16 cellular contexts compared by ENCODE assay signal in the genomic region with DNA sequence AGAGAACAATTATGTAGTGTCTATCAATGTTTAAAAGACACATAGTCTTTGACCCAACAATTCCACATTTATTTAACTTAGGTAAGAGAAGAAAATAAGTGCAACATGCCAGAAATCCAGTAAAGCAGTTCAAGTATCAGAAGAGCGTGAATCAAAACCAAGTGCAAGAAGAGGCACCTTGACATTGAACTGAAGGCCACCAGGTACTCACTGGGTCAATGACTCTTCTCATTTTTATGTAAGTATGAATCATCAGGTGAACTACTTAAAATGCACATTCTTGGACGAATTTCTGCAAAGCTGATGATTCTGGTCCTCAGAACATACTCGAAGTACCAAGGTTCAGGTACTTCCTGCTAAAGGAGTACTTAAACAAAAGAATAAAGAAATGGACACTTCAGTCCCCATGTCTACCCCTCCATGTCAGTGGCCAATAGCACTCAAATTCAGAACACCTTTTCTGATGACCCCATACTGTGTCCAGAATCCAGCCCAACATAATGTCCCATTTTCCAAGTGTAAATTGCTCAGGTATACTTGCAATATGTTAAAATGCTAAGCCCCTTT.
DNase-seq lines count a peak whose midpoint lies in the region; ATAC-seq, FAIRE-seq and TF ChIP-seq lines count a peak whose summit lies in the region.
"Had no signal": no experiment of that assay in that cellular context is flagged by ENCODE, and none has a peak within 500 bp of the region (broad histone marks: within the 10 kb centered on the region; RNA-seq: fewer than 3 reads in every experiment).

No MANE protein-coding gene starts in this region.

- H3K4me3 ChIP-seq in bronchial epithelial cell (ENCODE audit: low read depth, low read length) (no peak overlapping the region), left lung (no peak overlapping the region), mesendoderm (ENCODE audit: low read length) (no peak overlapping the region), breast epithelium (no peak overlapping the region), vagina (no peak overlapping the region)
- H3K4me3 ChIP-seq: HAP-1 had no signal

- peak; percentile 78 for ATAC-seq in left lung
- ATAC-seq in HG02610 (IDR thresholded peaks at IDR 0.05; ENCODE audit: unreplicated experiment): no peak

- no peaks in the 10 kb centered on the region for H3K79me2 ChIP-seq in mesendoderm (ENCODE audit: control insufficient read depth, insufficient read depth, low read length)

- H3K4ac ChIP-seq in mesendoderm (ENCODE audit: low read depth, low read length): no peak overlapping the region

- no peak overlapping the region for H2BK15ac ChIP-seq in mesendoderm (replicated peaks; ENCODE audit: low read depth)

- no peak overlapping the region for H4K5ac ChIP-seq in mesendoderm (ENCODE audit: low read length)

- no peak for TF ChIP-seq POLR2A in breast epithelium (IDR thresholded peaks at IDR 0.05)
- no peak for TF ChIP-seq POLR2A in vagina (IDR thresholded peaks at IDR 0.05)

- no peak overlapping the region for H2AK5ac ChIP-seq in mesendoderm (ENCODE audit: low read length)

- DNase-seq in bronchial epithelial cell (ENCODE audit: low read depth) (peak; percentile 6), left lung (no peak), mesendoderm (no peak), breast epithelium (ENCODE audit: low spot score in 2 of 2) (no peak), vagina (ENCODE audit: extremely low spot score in 2 of 2) (no peak)
- DNase-seq: C1 segment of cervical spinal cord; Calu3; CD4-positive, alpha-beta memory T cell; COR-L47; DMS53; DMS79 treated with DMSO at 0.1 percent for 48 hours; GOT3 had no signal

- H3K56ac ChIP-seq in mesendoderm (ENCODE audit: low read length): no peak overlapping the region

- no peak for FAIRE-seq in bronchial epithelial cell (lab: Jason Lieb, UNC)
- FAIRE-seq: GM12892, H54 had no signal

- H3K27me3 ChIP-seq in bronchial epithelial cell (ENCODE audit: control insufficient read depth, insufficient read depth, low read length) (no peaks in the 10 kb centered on the region), left lung (no peaks in the 10 kb centered on the region), mesendoderm (ENCODE audit: insufficient read depth, low read length, poor library complexity) (no peaks in the 10 kb centered on the region), breast epithelium (no peaks in the 10 kb centered on the region), vagina (no peaks in the 10 kb centered on the region)

- no peaks in the 10 kb centered on the region for H3K79me1 ChIP-seq in mesendoderm (ENCODE audit: low read length)

- H3K23ac ChIP-seq in mesendoderm (ENCODE audit: low read length): no peak overlapping the region

- H2BK120ac ChIP-seq in mesendoderm (ENCODE audit: low read depth, low read length): no peak overlapping the region

- no CpG with 5 or more reads among the region's 3 CpGs for WGBS in mesendoderm (ENCODE audit: extremely low coverage, insufficient coverage, low lambda C conversion rate)

- no peak overlapping the region for H4K8ac ChIP-seq in mesendoderm (ENCODE audit: low read depth, low read length)

- H3K18ac ChIP-seq in mesendoderm (ENCODE audit: low read length): peak overlapping the region; percentile 8

- H3K27ac ChIP-seq in left lung (no peak overlapping the region), mesendoderm (ENCODE audit: low read depth, low read length) (no peak overlapping the region), breast epithelium (no peak overlapping the region), vagina (no peak overlapping the region)

- H3K9ac ChIP-seq in mesendoderm (ENCODE audit: low read length): no peak overlapping the region

- intact Hi-C loops in left lung (cut with DNase I): no loop called here
- intact Hi-C loops in breast epithelium (cut with DNase I; ENCODE audit: low total_unique reads): no loop called here
- intact Hi-C loops in vagina (cut with DNase I): no loop called here

- TF ChIP-seq CTCF in bronchial epithelial cell (IDR thresholded peaks at IDR 0.05; ENCODE audit: insufficient read depth, low read length, severe bottlenecking) (no peak), left lung (IDR thresholded peaks at IDR 0.05) (no peak), breast epithelium (IDR thresholded peaks at IDR 0.05) (no peak), vagina (IDR thresholded peaks at IDR 0.05) (no peak)

- H3K36me3 ChIP-seq in bronchial epithelial cell (ENCODE audit: control insufficient read depth, insufficient read depth, low read length): no peaks in the 10 kb centered on the region
- no peaks in the 10 kb centered on the region for H3K36me3 ChIP-seq in left lung
- H3K36me3 ChIP-seq in mesendoderm (ENCODE audit: control insufficient read depth, insufficient read depth, low read length): no peaks in the 10 kb centered on the region
- no peaks in the 10 kb centered on the region for H3K36me3 ChIP-seq in breast epithelium
- H3K36me3 ChIP-seq in vagina: no peaks in the 10 kb centered on the region
- H3K36me3 ChIP-seq: HAP-1 had no signal

- no peaks in the 10 kb centered on the region for H3K4me1 ChIP-seq in left lung
- H3K4me1 ChIP-seq in mesendoderm (ENCODE audit: control insufficient read depth, low read depth, low read length): no peaks in the 10 kb centered on the region
- no peaks in the 10 kb centered on the region for H3K4me1 ChIP-seq in breast epithelium
- no peaks in the 10 kb centered on the region for H3K4me1 ChIP-seq in vagina
- H3K4me1 ChIP-seq: HAP-1 had no signal

- no peak overlapping the region for H3K4me2 ChIP-seq in mesendoderm (ENCODE audit: low read length)

- H3K9me3 ChIP-seq in left lung: peaks cover 0 to 3% of the 10 kb centered on the region in 2 donors
- H3K9me3 ChIP-seq in breast epithelium: no peaks in the 10 kb centered on the region
- no peaks in the 10 kb centered on the region for H3K9me3 ChIP-seq in vagina
- H3K9me3 ChIP-seq: HAP-1 had no signal

- H2BK5ac ChIP-seq in mesendoderm (ENCODE audit: low read length): no peak overlapping the region
